ENCODE assay signal across 6 cellular contexts in the genomic region with DNA sequence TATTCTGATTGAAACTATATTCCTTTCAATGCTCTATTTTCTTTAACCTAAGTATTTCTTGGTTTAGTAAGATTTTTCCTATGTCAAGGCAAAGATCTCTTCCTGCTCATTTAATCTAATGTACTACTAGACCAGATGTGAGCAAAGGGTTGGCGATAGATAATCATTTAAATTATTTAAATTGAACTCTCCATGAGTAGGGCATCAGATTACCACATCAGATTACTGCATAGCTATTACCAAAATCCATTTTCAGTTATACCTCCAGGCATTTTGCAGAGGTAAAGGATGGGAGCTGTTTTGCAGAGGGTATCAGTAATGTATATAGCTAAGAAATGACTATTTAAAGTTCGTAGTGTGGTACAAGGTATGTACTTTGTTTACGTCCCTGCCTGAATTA.
"Had no signal": no experiment of that assay in that cellular context is flagged by ENCODE, and none has a peak within 500 bp of the region (broad histone marks: within the 10 kb centered on the region; RNA-seq: fewer than 3 reads in every experiment).

No MANE protein-coding gene starts in this region.

- FAIRE-seq: H1, HepG2 had no signal

- H2AFZ ChIP-seq: GM23338 had no signal

- H3K4me3 ChIP-seq: GM23338 had no signal

- H3K27ac ChIP-seq: HL-60 had no signal

- DNase-seq: H9, HFFc6 had no signal

- H3K4me2 ChIP-seq: GM23338 had no signal
